In the genomic region with DNA sequence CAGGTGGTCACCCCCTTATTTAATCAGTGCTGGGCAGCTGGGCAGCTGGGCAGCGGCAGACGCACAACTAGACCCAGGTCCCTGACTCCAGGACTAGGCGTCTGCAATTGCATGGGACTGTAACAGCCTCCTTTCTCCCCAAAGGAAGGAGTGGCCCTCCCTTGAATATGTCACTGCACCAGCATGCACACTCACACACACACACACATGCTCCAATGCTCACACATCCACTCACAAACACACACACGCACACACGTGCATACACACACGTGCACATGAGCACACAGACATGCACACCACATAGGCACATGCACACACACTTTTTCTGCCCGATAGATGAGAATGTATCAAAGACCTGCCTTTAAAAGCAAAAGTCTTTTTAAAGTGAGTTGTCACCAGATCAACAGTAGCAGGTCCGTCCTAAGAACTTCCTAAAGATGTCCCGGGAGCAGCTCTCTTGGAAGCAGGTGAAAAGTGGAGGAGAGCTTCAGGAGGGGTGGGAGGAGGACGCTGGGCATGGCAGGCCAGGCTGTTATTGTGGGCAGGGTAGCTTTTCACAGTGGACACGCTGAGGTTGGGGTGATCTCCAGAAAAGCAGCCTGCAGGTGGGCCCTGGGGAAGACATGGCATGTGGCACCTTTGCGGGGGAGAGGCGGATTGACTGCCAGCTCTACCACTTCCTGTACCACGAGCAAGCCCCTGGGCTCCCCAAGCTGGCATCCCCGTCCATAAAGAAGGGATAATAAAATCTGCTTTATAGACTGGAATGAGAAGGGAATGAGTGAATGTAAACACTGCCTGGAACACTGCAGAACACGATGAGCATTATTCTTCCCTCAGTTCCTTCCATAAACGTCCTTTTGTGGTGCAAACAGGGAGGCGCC, we compare ENCODE assay signal across 9 cellular contexts. TPM values are rescaled to one million over a fixed set of nuclear protein-coding genes. Genes with fewer than 3 reads are reported as not detected.
DNase-seq lines count a peak whose midpoint lies in the region; ATAC-seq and TF ChIP-seq lines count a peak whose summit lies in the region.
"Had no signal": no experiment of that assay in that cellular context is flagged by ENCODE, and none has a peak within 500 bp of the region (broad histone marks: within the 10 kb centered on the region; RNA-seq: fewer than 3 reads in every experiment).

No MANE protein-coding gene starts in this region.

- ATAC-seq in activated CD8-positive, alpha-beta T cell treated with anti-CD3 and anti-CD28 coated beads for 36 hours, result peak; percentile 17
- ATAC-seq in stimulated activated naive CD8-positive, alpha-beta T cell treated with anti-CD3 and anti-CD28 coated beads, Interleukin-15, amount 100 ng/mL, for 72 hours, result no peak
- ATAC-seq in GM21381 (IDR thresholded peaks at IDR 0.05; ENCODE audit: unreplicated experiment), result no peak

- H3K4me1 Mint-ChIP-seq in activated CD8-positive, alpha-beta T cell treated with anti-CD3 and anti-CD28 coated beads for 36 hours (ENCODE audit: low read depth), result peaks cover 23% of the 10 kb centered on the region
- H3K4me1 Mint-ChIP-seq in immature natural killer cell, result peaks cover 10 to 15% of the 10 kb centered on the region in 2 donors
- peaks cover 37% of the 10 kb centered on the region for H3K4me1 Mint-ChIP-seq in stimulated activated naive CD8-positive, alpha-beta T cell treated with anti-CD3 and anti-CD28 coated beads, Interleukin-15, amount 100 ng/mL, for 72 hours

- no peaks in the 10 kb centered on the region for H3K36me3 Mint-ChIP-seq in activated CD8-positive, alpha-beta T cell treated with anti-CD3 and anti-CD28 coated beads for 36 hours (ENCODE audit: low read depth)
- peaks cover 0 to 4% (median 0%) of the 10 kb centered on the region in 3 donors for H3K36me3 Mint-ChIP-seq in immature natural killer cell

- TF ChIP-seq CTCF in activated CD8-positive, alpha-beta T cell treated with anti-CD3 and anti-CD28 coated beads for 36 hours (IDR thresholded peaks at IDR 0.05), result no peak

- intact Hi-C loops in activated CD8-positive, alpha-beta T cell treated with anti-CD3 and anti-CD28 coated beads for 36 hours (cut with micrococcal nuclease), result no loop called here

- CTCF ChIA-PET in activated CD8-positive, alpha-beta T cell treated with anti-CD3 and anti-CD28 coated beads for 36 hours (lab: Charles Lee), result interaction anchor here (0.6 to 1.6 kb wide), 9 partner anchors 11 to 446 kb away, joined by 3 to 6 read pairs (median 3); no protein-coding TSS in a partner anchor

- H3K27me3 Mint-ChIP-seq in activated CD8-positive, alpha-beta T cell treated with anti-CD3 and anti-CD28 coated beads for 36 hours, result no peaks in the 10 kb centered on the region
- peaks cover 7 to 23% (median 15%) of the 10 kb centered on the region in 3 donors for H3K27me3 Mint-ChIP-seq in immature natural killer cell (ENCODE audit: low read depth in 3 of 3)
- no peaks in the 10 kb centered on the region for H3K27me3 Mint-ChIP-seq in stimulated activated naive CD8-positive, alpha-beta T cell treated with anti-CD3 and anti-CD28 coated beads, Interleukin-15, amount 100 ng/mL, for 72 hours

- H3K4me3 Mint-ChIP-seq in activated CD8-positive, alpha-beta T cell treated with anti-CD3 and anti-CD28 coated beads for 36 hours, result peak overlapping the region; percentile 42
- H3K4me3 Mint-ChIP-seq in immature natural killer cell, result peak overlapping the region; percentile 67 to 80 (median 76)
- H3K4me3 Mint-ChIP-seq in stimulated activated naive CD8-positive, alpha-beta T cell treated with anti-CD3 and anti-CD28 coated beads, Interleukin-15, amount 100 ng/mL, for 72 hours, result peak overlapping the region; percentile 52 to 67

- POLR2A ChIA-PET in activated CD8-positive, alpha-beta T cell treated with anti-CD3 and anti-CD28 coated beads for 36 hours (lab: Charles Lee), result interaction anchor here (0.6 to 1.4 kb wide), 4 partner anchors 17 to 421 kb away, joined by 3 read pairs; no protein-coding TSS in a partner anchor

- H3K9me3 Mint-ChIP-seq in activated CD8-positive, alpha-beta T cell treated with anti-CD3 and anti-CD28 coated beads for 36 hours, result no peaks in the 10 kb centered on the region
- H3K9me3 Mint-ChIP-seq in immature natural killer cell, result peaks cover 0 to 3% (median 0%) of the 10 kb centered on the region in 6 donors
- H3K9me3 Mint-ChIP-seq in stimulated activated naive CD8-positive, alpha-beta T cell treated with anti-CD3 and anti-CD28 coated beads, Interleukin-15, amount 100 ng/mL, for 72 hours, result no peaks in the 10 kb centered on the region

- DNase-seq in DMS79 treated with DMSO at 0.1 percent for 48 hours (lab: John Stamatoyannopoulos, UW), result peak; percentile 13
- no peak for DNase-seq in DMS79 (lab: John Stamatoyannopoulos, UW)
- peak; percentile 63 for DNase-seq in activated CD8-positive, alpha-beta T cell treated with anti-CD3 and anti-CD28 coated beads for 36 hours
- no peak for DNase-seq in immature natural killer cell
- peak in 1 of 2 donors; percentile 13 for DNase-seq in stimulated activated naive CD8-positive, alpha-beta T cell treated with anti-CD3 and anti-CD28 coated beads, Interleukin-15, amount 100 ng/mL, for 72 hours
- DNase-seq in COLO829 (ENCODE audit: low spot score), result no peak
- no peak for DNase-seq in NCI-H187 (lab: John Stamatoyannopoulos, UW)
- DNase-seq: hippocampal formation had no signal

- no peak overlapping the region for H3K27ac Mint-ChIP-seq in activated CD8-positive, alpha-beta T cell treated with anti-CD3 and anti-CD28 coated beads for 36 hours
- H3K27ac Mint-ChIP-seq in immature natural killer cell, result peak overlapping the region in 1 of 6 donors; percentile 84
- no peak overlapping the region for H3K27ac Mint-ChIP-seq in stimulated activated naive CD8-positive, alpha-beta T cell treated with anti-CD3 and anti-CD28 coated beads, Interleukin-15, amount 100 ng/mL, for 72 hours

RNA-seq across cellular contexts. Expression of gene PDE9A, which starts 1.7 kb away (rescaled TPM):
- 10 to 100 TPM; 11.1 to 11.5 TPM for total RNA-seq in activated CD8-positive, alpha-beta T cell treated with anti-CD3 and anti-CD28 coated beads for 36 hours
- 1 to 10 TPM in 1 of 3 donors, under 1 TPM in 2; 0.40 to 2.3 (median 0.61) TPM for polyA plus RNA-seq in immature natural killer cell

Comparison
In these comparisons a context has a peak if more than half of its experiments do, and no peak if none do; other contexts are left out.
1. DNase-seq: peak in DMS79 treated with DMSO at 0.1 percent for 48 hours (single experiment) and activated CD8-positive, alpha-beta T cell treated with anti-CD3 and anti-CD28 coated beads for 36 hours (single experiment); none in DMS79 (single experiment), immature natural killer cell (0 of 3), COLO829 (single experiment) and NCI-H187 (0 of 2).
2. Peak in every context shown above with its lines, with median percentiles within 50 percentile points of each other: H3K4me3 Mint-ChIP-seq.